Comparison of ENCODE assay signal across 8 cellular contexts in genomic region chr5:18744990-18745590, GRCh38.
A peak's percentile ranks its signal among the peaks of the same experiment; 100 is the strongest.
DNase-seq lines count a peak whose midpoint lies in the region; ATAC-seq and TF ChIP-seq lines count a peak whose summit lies in the region.

No MANE protein-coding gene starts in this region.

- H3K4me1 ChIP-seq in heart right ventricle = peaks cover 0 to 12% (median 0%) of the 10 kb centered on the region in 9 donors
- H3K4me1 ChIP-seq in PC-9 (replicated peaks; ENCODE audit: insufficient read depth) = peaks cover 7% of the 10 kb centered on the region
- no peaks in the 10 kb centered on the region for H3K4me1 ChIP-seq in colonic mucosa
- no peaks in the 10 kb centered on the region for H3K4me1 ChIP-seq in tibial artery
- H3K4me1 ChIP-seq in A673 (ENCODE audit: insufficient read depth, low read length, poor library complexity, severe bottlenecking) = no peaks in the 10 kb centered on the region

- H4K20me1 ChIP-seq in PC-9 (ENCODE audit: insufficient read depth) = no peaks in the 10 kb centered on the region

- no peaks in the 10 kb centered on the region for H3K9me2 ChIP-seq in PC-9 (ENCODE audit: insufficient read depth)

- 67 to 77% methylated on average over 8 of the region's 8 CpGs for WGBS in heart right ventricle, 2 donors

- TF ChIP-seq CTCF in heart right ventricle (IDR thresholded peaks at IDR 0.05) (no peak), PC-9 (conservative IDR thresholded peaks at IDR 0.05) (no peak), colonic mucosa (IDR thresholded peaks at IDR 0.05) (no peak), tibial artery (IDR thresholded peaks at IDR 0.05) (no peak), A673 (conservative IDR thresholded peaks at IDR 0.05; ENCODE audit: low read depth, low read length) (no peak)

- TSS peak; percentile 24 for BruUV-seq in PC-9 (replicated peaks; lab: Mats Ljungman, UMichigan)
- no TSS peak for BruUV-seq in A673 (replicated peaks; lab: Mats Ljungman, UMichigan)

- CTCF ChIA-PET in PC-9 (lab: Charles Lee) (interaction anchor here (0.6 kb wide), 2 partner anchors 33 to 277 kb away, joined by 6 to 7 read pairs; no protein-coding TSS in a partner anchor), A673 (lab: Charles Lee) (no interaction called here)

- DNase-seq in heart right ventricle (no peak), left ventricle myocardium superior (no peak), PC-9 (peak in 1 of 2 experiments; percentile 58), colonic mucosa (no peak), tibial artery (no peak), A673 (ENCODE audit: low spot score) (no peak), NCI-H1436 (lab: John Stamatoyannopoulos, UW) (no peak)

- no peaks in the 10 kb centered on the region for H3K27me3 ChIP-seq in heart right ventricle
- H3K27me3 ChIP-seq in PC-9 (ENCODE audit: insufficient read depth, low read depth) = no peaks in the 10 kb centered on the region
- no peaks in the 10 kb centered on the region for H3K27me3 ChIP-seq in colonic mucosa
- no peaks in the 10 kb centered on the region for H3K27me3 ChIP-seq in tibial artery
- no peaks in the 10 kb centered on the region for H3K27me3 ChIP-seq in A673 (replicated peaks; ENCODE audit: insufficient read depth, low read depth, low read length, poor library complexity)

- POLR2A ChIA-PET in PC-9 (lab: Charles Lee; ENCODE audit: unreplicated experiment) (interaction anchor here (0.6 kb wide), 2 partner anchors 1604 to 1727 kb away, joined by 8 read pairs; no protein-coding TSS in a partner anchor), A673 (lab: Charles Lee; ENCODE audit: low non-redundant PET) (no interaction called here)

- H3K27ac ChIP-seq in heart right ventricle (peak overlapping the region in 9 of 10 donors; percentile 19 to 80 (median 74)), PC-9 (no peak overlapping the region), colonic mucosa (peak overlapping the region; percentile 52), tibial artery (no peak overlapping the region), A673 (ENCODE audit: low read depth, low read length, poor library complexity, severe bottlenecking) (no peak overlapping the region)

- peak overlapping the region; percentile 89 for H3K4me2 ChIP-seq in PC-9

- H3K9me3 ChIP-seq in heart right ventricle = peaks cover 0 to 4% (median 0%) of the 10 kb centered on the region in 11 donors
- no peaks in the 10 kb centered on the region for H3K9me3 ChIP-seq in PC-9 (ENCODE audit: insufficient read depth, low read depth)
- no peaks in the 10 kb centered on the region for H3K9me3 ChIP-seq in colonic mucosa
- H3K9me3 ChIP-seq in tibial artery = no peaks in the 10 kb centered on the region
- peaks cover 5% of the 10 kb centered on the region for H3K9me3 ChIP-seq in A673 (ENCODE audit: low read depth, low read length, poor library complexity, severe bottlenecking)

- peak in 6 of 8 donors; percentile 13 to 67 (median 52) for ATAC-seq in heart right ventricle
- ATAC-seq in left ventricle myocardium superior = no peak
- peak; percentile 29 for ATAC-seq in HG03060 (IDR thresholded peaks at IDR 0.05; ENCODE audit: low read depth, unreplicated experiment)

- H2AFZ ChIP-seq in PC-9 = peak overlapping the region; percentile 95

- H3K79me2 ChIP-seq in PC-9 (ENCODE audit: low read depth) = no peaks in the 10 kb centered on the region

- intact Hi-C loops in heart right ventricle (cut with DNase I) = no loop called here
- intact Hi-C loops in left ventricle myocardium superior (cut with micrococcal nuclease) = no loop called here
- intact Hi-C loops in PC-9 (cut with micrococcal nuclease; ENCODE audit: unreplicated experiment) = loop anchor here (1.0 to 10.0 kb wide), 3 partner anchors 27 to 790 kb away; no protein-coding TSS in a partner anchor
- intact Hi-C loops in colonic mucosa (cut with DNase I) = no loop called here
- intact Hi-C loops in tibial artery (cut with DNase I; ENCODE audit: low total_unique reads) = no loop called here
- intact Hi-C loops in A673 (cut with micrococcal nuclease; ENCODE audit: unreplicated experiment) = no loop called here

- H3K36me3 ChIP-seq in heart right ventricle (no peaks in the 10 kb centered on the region), PC-9 (ENCODE audit: low read depth) (no peaks in the 10 kb centered on the region), colonic mucosa (no peaks in the 10 kb centered on the region), tibial artery (no peaks in the 10 kb centered on the region), A673 (ENCODE audit: insufficient read depth, low read length, poor library complexity, severe bottlenecking) (no peaks in the 10 kb centered on the region)

- H3K4me3 ChIP-seq in heart right ventricle = peak overlapping the region; percentile 18 to 63 (median 55)
- H3K4me3 ChIP-seq in PC-9 = peak overlapping the region; percentile 75
- H3K4me3 ChIP-seq in colonic mucosa = peak overlapping the region; percentile 46
- peak overlapping the region; percentile 37 to 43 for H3K4me3 ChIP-seq in tibial artery
- H3K4me3 ChIP-seq in A673 (ENCODE audit: low read depth, low read length, poor library complexity, severe bottlenecking) = no peak overlapping the region

- H3K9ac ChIP-seq in colonic mucosa (ENCODE audit: low read depth in 2 of 2, low read length in 2 of 2) = peak overlapping the region; percentile 59 to 61

- H3F3A ChIP-seq in PC-9 (ENCODE audit: insufficient read depth, low read depth) = peaks cover 4% of the 10 kb centered on the region; the same call in 1 of the 2 replicates

Comparison
In these comparisons a context has a peak if more than half of its experiments do, and no peak if none do; other contexts are left out.
1. H3K27ac ChIP-seq: peak in heart right ventricle (9 of 10) and colonic mucosa (single experiment); none in PC-9 (single experiment), tibial artery (0 of 2) and A673 (single experiment).